In genomic region chr1:245765241-245766000, GRCh38 we compare ENCODE assay signal across 1 cellular context.
TF ChIP-seq lines count a peak whose summit lies in the region.

No MANE protein-coding gene starts in this region.

TF ChIP-seq in H1, 55 proteins besides CTCF, POLR2A, EP300 and RAD21 (continued from another document):
- TF ChIP-seq CHD7 (IDR thresholded peaks at IDR 0.05; ENCODE audit: insufficient replicate concordance, low read length) = no peak
- no peak for TF ChIP-seq KDM5A (IDR thresholded peaks at IDR 0.05; ENCODE audit: low read length)
- TF ChIP-seq CHD2 (IDR thresholded peaks at IDR 0.05; ENCODE audit: low read length) = no peak
- TF ChIP-seq E2F6 (IDR thresholded peaks at IDR 0.05) = no peak
- no peak for TF ChIP-seq SUZ12 (IDR thresholded peaks at IDR 0.05; ENCODE audit: low read length)
